In genomic region chr3:190385835-190386688, GRCh38 we compare ENCODE assay signal across 10 cellular contexts. TPM values are rescaled to one million over a fixed set of nuclear protein-coding genes. Genes with fewer than 3 reads are reported as not detected.
A peak's percentile ranks its signal among the peaks of the same experiment; 100 is the strongest.
DNase-seq lines count a peak whose midpoint lies in the region; ATAC-seq and TF ChIP-seq lines count a peak whose summit lies in the region.
"Had no signal": no experiment of that assay in that cellular context is flagged by ENCODE, and none has a peak within 500 bp of the region (broad histone marks: within the 10 kb centered on the region; RNA-seq: fewer than 3 reads in every experiment).

No MANE protein-coding gene starts in this region.

- H3K27ac Mint-ChIP-seq in WTC11 = no peak overlapping the region

- H3K9ac ChIP-seq in colonic mucosa (ENCODE audit: low read depth in 2 of 2, low read length in 2 of 2) = no peak overlapping the region

- H3K4me3 ChIP-seq in AG04450 (ENCODE audit: low read depth, low read length) (peak overlapping the region; percentile 12; the same call in 1 of the 2 replicates), suprapubic skin (no peak overlapping the region), colonic mucosa (no peak overlapping the region)

- H3K36me3 ChIP-seq in suprapubic skin = no peaks in the 10 kb centered on the region
- H3K36me3 ChIP-seq in colonic mucosa = no peaks in the 10 kb centered on the region

- H3K4me1 Mint-ChIP-seq in WTC11 = peaks cover 4% of the 10 kb centered on the region

- H3K27me3 ChIP-seq in AG04450 (ENCODE audit: control insufficient read depth, insufficient read depth, low read length) = no peaks in the 10 kb centered on the region
- no peaks in the 10 kb centered on the region for H3K27me3 ChIP-seq in suprapubic skin
- H3K27me3 ChIP-seq in colonic mucosa = no peaks in the 10 kb centered on the region

- no peaks in the 10 kb centered on the region for H3K36me3 Mint-ChIP-seq in WTC11

- POLR2A ChIA-PET in AG04450 (lab: Yijun Ruan, JAX) = no interaction called here
- POLR2A ChIA-PET in WTC11 (lab: Charles Lee) = interaction anchor here (0.6 kb wide), 1 partner anchor 58 kb away, joined by 3 read pairs; no protein-coding TSS in a partner anchor

- no peak overlapping the region for H3K4me3 Mint-ChIP-seq in WTC11

- ATAC-seq in WTC11 (no peak), GM21423 (IDR thresholded peaks at IDR 0.05; ENCODE audit: unreplicated experiment) (no peak)

- H3K27me3 Mint-ChIP-seq in WTC11 (ENCODE audit: low read depth) = no peaks in the 10 kb centered on the region

- TF ChIP-seq CTCF in AG04450 (IDR thresholded peaks at IDR 0.05; ENCODE audit: low read depth, low read length) (no peak), WTC11 (IDR thresholded peaks at IDR 0.05) (no peak), suprapubic skin (IDR thresholded peaks at IDR 0.05) (no peak), colonic mucosa (IDR thresholded peaks at IDR 0.05) (no peak)

- intact Hi-C loops in colonic mucosa (cut with DNase I) = loop anchor here (10.0 kb wide), 1 partner anchor 161 kb away; no protein-coding TSS in a partner anchor

- no peaks in the 10 kb centered on the region for H3K9me3 ChIP-seq in AG04450 (ENCODE audit: control insufficient read depth, insufficient read depth, low read length)
- H3K9me3 ChIP-seq in suprapubic skin = no peaks in the 10 kb centered on the region
- H3K9me3 ChIP-seq in colonic mucosa = no peaks in the 10 kb centered on the region

- DNase-seq in AG04450 (ENCODE audit: low read depth, low spot score) (peak; percentile 84), HT1080 (ENCODE audit: low read depth) (peak; percentile 97), WTC11 (ENCODE audit: low spot score) (no peak), islet precursor cell (peak; percentile 61), suprapubic skin (ENCODE audit: low spot score in 2 of 2) (no peak), colonic mucosa (no peak)
- no peak for DNase-seq in activated CD4-positive, alpha-beta T cell treated with anti-CD3 and anti-CD28 coated beads for 4 hours
- DNase-seq: activated CD4-positive, alpha-beta T cell treated with anti-CD3 and anti-CD28 coated beads, Interleukin-2, amount 50 U/mL, for 48 hours; NCI-H446 had no signal

- no peaks in the 10 kb centered on the region for H3K9me3 Mint-ChIP-seq in WTC11

- H3K27ac ChIP-seq in AG04450 (ENCODE audit: low read depth, low read length) (peak overlapping the region; percentile 84), suprapubic skin (no peak overlapping the region), colonic mucosa (no peak overlapping the region)

- TF ChIP-seq POLR2A in suprapubic skin (IDR thresholded peaks at IDR 0.05) = no peak

- WGBS in suprapubic skin = 57% methylated on average over 8 of the region's 8 CpGs

- TF ChIP-seq EP300 in suprapubic skin (IDR thresholded peaks at IDR 0.05) = no peak

- peaks cover 19% of the 10 kb centered on the region for H3K4me1 ChIP-seq in suprapubic skin
- no peaks in the 10 kb centered on the region for H3K4me1 ChIP-seq in colonic mucosa

- CTCF ChIA-PET in AG04450 (lab: Charles Lee) (interaction anchor here (1.2 to 2.8 kb wide), 2 partner anchors 64 to 425 kb away, joined by 10 to 12 read pairs; partner anchors contain the start of gene CLDN1), WTC11 (lab: Charles Lee) (no interaction called here)

TF ChIP-seq in WTC11, 78 proteins besides CTCF, POLR2A, EP300 and RAD21:
- TF ChIP-seq ZNF219 (CRISPR knock-in tag; IDR thresholded peaks at IDR 0.05; ENCODE audit: borderline replicate concordance) = no peak
- TF ChIP-seq CBFB (CRISPR knock-in tag; IDR thresholded peaks at IDR 0.05; ENCODE audit: low read depth) = no peak
- peak; percentile 66 for TF ChIP-seq GABPB1 (CRISPR knock-in tag; IDR thresholded peaks at IDR 0.05)
- TF ChIP-seq ZNF138 (CRISPR knock-in tag; conservative IDR thresholded peaks at IDR 0.05) = no peak
- no peak for TF ChIP-seq ZNF121 (CRISPR knock-in tag; IDR thresholded peaks at IDR 0.05)
- TF ChIP-seq HMGA2 (CRISPR knock-in tag; IDR thresholded peaks at IDR 0.05) = no peak

RNA-seq across cellular contexts. Expression of gene CLDN16, which starts 1.9 kb away (rescaled TPM):
- polyA plus RNA-seq in AG04450 (2011; rRNA removed) = 0.04 and 0.25 TPM in 2 replicates
- not detected in 2 replicates for polyA minus RNA-seq in AG04450 (2011; rRNA and poly(A)+ RNA removed)
- not detected in 2 replicates for total RNA-seq in HT1080 (2014; rRNA removed; shearing (Covaris generic))
- 0.02 TPM in 1 of 2 replicates, not detected in the other for polyA plus RNA-seq in HT1080 (2015; cell fraction: cytosol; rRNA removed)
- not detected in 2 replicates for polyA plus RNA-seq in HT1080 (2015; cell fraction: nucleus; rRNA removed)
- total RNA-seq in WTC11 (2021) = not detected in 3 replicates
- total RNA-seq in suprapubic skin = 10 to 100 TPM in 1 of 4 donors, 1 to 10 TPM in 3; 1.7 to 12.8 (median 2.1) TPM
- not detected for total RNA-seq in colonic mucosa

Comparison
In these comparisons a context has a peak if more than half of its experiments do, and no peak if none do; other contexts are left out.
1. DNase-seq: peak in AG04450 (single experiment), HT1080 (single experiment) and islet precursor cell (single experiment); none in WTC11 (single experiment), suprapubic skin (0 of 2), colonic mucosa (single experiment) and activated CD4-positive, alpha-beta T cell treated with anti-CD3 and anti-CD28 coated beads for 4 hours (0 of 2).